19 cellular contexts compared by ENCODE assay signal in genomic region chr20:50805349-50805684, GRCh38. TPM values are rescaled to one million over a fixed set of nuclear protein-coding genes. Genes with fewer than 3 reads are reported as not detected.
DNase-seq lines count a peak whose midpoint lies in the region; ATAC-seq and TF ChIP-seq lines count a peak whose summit lies in the region.
"Had no signal": no experiment of that assay in that cellular context is flagged by ENCODE, and none has a peak within 500 bp of the region (broad histone marks: within the 10 kb centered on the region; RNA-seq: fewer than 3 reads in every experiment).

No MANE protein-coding gene starts in this region.

- no peak for ATAC-seq in stimulated activated naive CD8-positive, alpha-beta T cell treated with anti-CD3 and anti-CD28 coated beads, Interleukin-15, Interleukin-2, amounts not matched to agents 100 U/mL and 50 U/mL, for 24 hours
- no peak for ATAC-seq in central memory CD8-positive, alpha-beta T cell (replicated peaks; ENCODE audit: extremely low read depth, poor library complexity, severe bottlenecking)
- ATAC-seq: left ventricle myocardium superior had no signal

- TF ChIP-seq CTCF in OCI-LY3 (IDR thresholded peaks at IDR 0.05; ENCODE audit: low read depth, low read length) (no peak), endothelial cell (IDR thresholded peaks at IDR 0.05; ENCODE audit: unreplicated experiment) (no peak)

- no peaks in the 10 kb centered on the region for H4K20me1 ChIP-seq in OCI-LY3 (ENCODE audit: insufficient read depth, low read length)

- H3K27me3 Mint-ChIP-seq in stimulated activated naive CD8-positive, alpha-beta T cell treated with anti-CD3 and anti-CD28 coated beads, Interleukin-15, Interleukin-2, amounts not matched to agents 100 ng/mL and 50 ng/mL, for 24 hours: no peaks in the 10 kb centered on the region
- no peaks in the 10 kb centered on the region for H3K27me3 Mint-ChIP-seq in central memory CD8-positive, alpha-beta T cell
- peaks cover 2% of the 10 kb centered on the region for H3K27me3 Mint-ChIP-seq in endothelial cell (ENCODE audit: unreplicated experiment)

- H3K4me3 ChIP-seq in OCI-LY3 (ENCODE audit: low read length): 0 out of 2 replicates have a peak overlapping the region, but pooled peaks have one; percentile 5
- H3K4me3 ChIP-seq: ascending aorta, GM23248, vagina had no signal

- H3K4me2 ChIP-seq in OCI-LY3 (ENCODE audit: low read length): peak overlapping the region; percentile 36
- H3K4me2 ChIP-seq: SK-N-SH had no signal

- peaks cover 42% of the 10 kb centered on the region for H3K4me1 Mint-ChIP-seq in stimulated activated naive CD8-positive, alpha-beta T cell treated with anti-CD3 and anti-CD28 coated beads, Interleukin-15, Interleukin-2, amounts not matched to agents 100 ng/mL and 50 ng/mL, for 24 hours (ENCODE audit: low read depth)
- peaks cover 20% of the 10 kb centered on the region for H3K4me1 Mint-ChIP-seq in central memory CD8-positive, alpha-beta T cell
- no peaks in the 10 kb centered on the region for H3K4me1 Mint-ChIP-seq in endothelial cell (ENCODE audit: unreplicated experiment)

- H2AFZ ChIP-seq in OCI-LY3 (ENCODE audit: low read depth, low read length): peak overlapping the region; percentile 13; the same call in 1 of the 2 replicates
- H2AFZ ChIP-seq: GM23248 had no signal

- no peak overlapping the region for H3K27ac ChIP-seq in OCI-LY3 (ENCODE audit: low read length)
- H3K27ac ChIP-seq: GM23248, vagina, WERI-Rb-1 had no signal

- no peaks in the 10 kb centered on the region for H3K79me2 ChIP-seq in OCI-LY3 (ENCODE audit: low read length)

- peaks cover 10% of the 10 kb centered on the region for H3K4me1 ChIP-seq in OCI-LY3 (ENCODE audit: low read length)
- H3K4me1 ChIP-seq: vagina had no signal

- peak overlapping the region; percentile 70 for H3K4me3 Mint-ChIP-seq in stimulated activated naive CD8-positive, alpha-beta T cell treated with anti-CD3 and anti-CD28 coated beads, Interleukin-15, Interleukin-2, amounts not matched to agents 100 ng/mL and 50 ng/mL, for 24 hours
- peak overlapping the region; percentile 47 for H3K4me3 Mint-ChIP-seq in central memory CD8-positive, alpha-beta T cell
- H3K4me3 Mint-ChIP-seq in endothelial cell (ENCODE audit: unreplicated experiment): no peak overlapping the region

- H3K9me3 Mint-ChIP-seq in stimulated activated naive CD8-positive, alpha-beta T cell treated with anti-CD3 and anti-CD28 coated beads, Interleukin-15, Interleukin-2, amounts not matched to agents 100 ng/mL and 50 ng/mL, for 24 hours: no peaks in the 10 kb centered on the region
- H3K9me3 Mint-ChIP-seq in central memory CD8-positive, alpha-beta T cell: no peaks in the 10 kb centered on the region
- no peaks in the 10 kb centered on the region for H3K9me3 Mint-ChIP-seq in endothelial cell (ENCODE audit: unreplicated experiment)

- no peaks in the 10 kb centered on the region for H3K36me3 Mint-ChIP-seq in stimulated activated naive CD8-positive, alpha-beta T cell treated with anti-CD3 and anti-CD28 coated beads, Interleukin-15, Interleukin-2, amounts not matched to agents 100 ng/mL and 50 ng/mL, for 24 hours (ENCODE audit: low read depth)
- peaks cover 3% of the 10 kb centered on the region for H3K36me3 Mint-ChIP-seq in central memory CD8-positive, alpha-beta T cell (ENCODE audit: insufficient read depth)
- no peaks in the 10 kb centered on the region for H3K36me3 Mint-ChIP-seq in endothelial cell (ENCODE audit: low read depth, unreplicated experiment)

- H3K9ac ChIP-seq in OCI-LY3 (ENCODE audit: low read length): no peak overlapping the region
- H3K9ac ChIP-seq: GM23248, SK-N-SH had no signal

- H3K9me3 ChIP-seq in OCI-LY3 (ENCODE audit: insufficient read depth, low read length): no peaks in the 10 kb centered on the region
- H3K9me3 ChIP-seq: ascending aorta, SK-N-SH, vagina had no signal

- H3K36me3 ChIP-seq in OCI-LY3 (replicated peaks; ENCODE audit: low read depth, low read length): no peaks in the 10 kb centered on the region
- H3K36me3 ChIP-seq: ascending aorta, vagina, WERI-Rb-1 had no signal

- H3K27ac Mint-ChIP-seq in stimulated activated naive CD8-positive, alpha-beta T cell treated with anti-CD3 and anti-CD28 coated beads, Interleukin-15, Interleukin-2, amounts not matched to agents 100 ng/mL and 50 ng/mL, for 24 hours: peak overlapping the region; percentile 87
- peak overlapping the region; percentile 45 for H3K27ac Mint-ChIP-seq in central memory CD8-positive, alpha-beta T cell (ENCODE audit: low read depth)
- no peak overlapping the region for H3K27ac Mint-ChIP-seq in endothelial cell (ENCODE audit: unreplicated experiment)

- no peak for DNase-seq in stimulated activated naive CD8-positive, alpha-beta T cell treated with anti-CD3 and anti-CD28 coated beads, Interleukin-15, Interleukin-2, amounts not matched to agents 100 U/mL and 50 U/mL, for 24 hours
- DNase-seq in central memory CD8-positive, alpha-beta T cell (ENCODE audit: low spot score in 2 of 2): no peak
- DNase-seq in endothelial cell (ENCODE audit: low spot score) (no peak), NCI-H345 (lab: John Stamatoyannopoulos, UW) (no peak), AG20443 (ENCODE audit: low spot score) (no peak), KG1 (lab: John Stamatoyannopoulos, UW) (no peak)
- DNase-seq: AML-193, foreskin melanocyte, GM23248, NCI-H1694 treated with DMSO at 0.1 percent for 48 hours, NCI-H446 treated with DMSO at 0.1 percent for 48 hours, OCI-M1, SK-N-SH, WERI-Rb-1 had no signal

- no peaks in the 10 kb centered on the region for H3K27me3 ChIP-seq in OCI-LY3 (ENCODE audit: low read depth, low read length)
- H3K27me3 ChIP-seq: ascending aorta, vagina had no signal

RNA-seq across cellular contexts. Expression of gene BCAS4, which starts 10.5 kb away (rescaled TPM):
- total RNA-seq in endothelial cell (ENCODE audit: unreplicated experiment): 7.6 TPM
